ENCODE assay signal across 1 cellular context in the genomic region with DNA sequence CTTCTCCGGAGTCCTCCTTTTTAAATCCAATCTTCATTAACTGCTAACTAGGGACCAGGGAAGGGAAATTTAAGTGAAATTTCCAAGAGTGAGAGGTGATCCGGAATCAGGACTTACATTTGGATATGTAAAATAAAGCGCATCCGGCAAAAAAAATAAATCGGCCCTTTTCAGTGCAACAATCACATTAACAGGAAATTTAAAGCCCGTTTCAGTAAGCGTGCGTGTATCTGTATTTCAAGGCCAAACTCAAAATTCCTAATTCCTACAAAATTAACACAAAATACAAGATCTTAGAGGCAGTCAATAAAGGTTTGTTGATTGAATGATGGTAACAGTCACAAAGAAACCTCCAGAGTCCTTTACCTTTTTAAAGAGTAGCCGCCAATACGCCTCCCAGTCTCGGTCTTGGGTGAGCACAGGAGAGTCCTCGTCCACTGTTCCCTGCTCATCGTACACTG.
TF ChIP-seq lines count a peak whose summit lies in the region.

No MANE protein-coding gene starts in this region.

TF ChIP-seq in H1, 55 proteins besides CTCF, POLR2A, EP300 and RAD21:
- TF ChIP-seq FOSL1 (IDR thresholded peaks at IDR 0.05; ENCODE audit: insufficient read depth, low read depth, low read length) (no peak), RFX5 (IDR thresholded peaks at IDR 0.05; ENCODE audit: borderline replicate concordance, low read depth, low read length) (no peak), GTF2F1 (IDR thresholded peaks at IDR 0.05; ENCODE audit: borderline replicate concordance, low read depth, low read length) (no peak), CBX5 (IDR thresholded peaks at IDR 0.05; ENCODE audit: low read depth, low read length) (no peak), SIX5 (IDR thresholded peaks at IDR 0.05; ENCODE audit: low read depth, low read length) (no peak), CHD1 (IDR thresholded peaks at IDR 0.05; ENCODE audit: low read depth, low read length) (no peak), HDAC6 (IDR thresholded peaks at IDR 0.05; ENCODE audit: low read depth, low read length) (no peak), CBX8 (IDR thresholded peaks at IDR 0.05; ENCODE audit: borderline replicate concordance, low read depth, low read length) (no peak), KDM1A (IDR thresholded peaks at IDR 0.05; ENCODE audit: borderline replicate concordance, low read length) (no peak), HDAC2 (IDR thresholded peaks at IDR 0.05; ENCODE audit: borderline replicate concordance in 1 of 2, low read depth in 2 of 2, low read length in 2 of 2) (no peak), EZH2 (IDR thresholded peaks at IDR 0.05; ENCODE audit: low read depth, low read length, severe bottlenecking) (no peak), CHD2 (IDR thresholded peaks at IDR 0.05; ENCODE audit: low read length) (no peak)
- TF ChIP-seq, protein P1, sequence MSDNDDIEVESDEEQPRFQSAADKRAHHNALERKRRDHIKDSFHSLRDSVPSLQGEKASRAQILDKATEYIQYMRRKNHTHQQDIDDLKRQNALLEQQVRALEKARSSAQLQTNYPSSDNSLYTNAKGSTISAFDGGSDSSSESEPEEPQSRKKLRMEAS (IDR thresholded peaks at IDR 0.05): no peak
